Comparison of ENCODE assay signal across 12 cellular contexts in genomic region chr6:157106487-157106886, GRCh38.
DNase-seq lines count a peak whose midpoint lies in the region; ATAC-seq and TF ChIP-seq lines count a peak whose summit lies in the region.
"Had no signal": no experiment of that assay in that cellular context is flagged by ENCODE, and none has a peak within 500 bp of the region (broad histone marks: within the 10 kb centered on the region; RNA-seq: fewer than 3 reads in every experiment).

No MANE protein-coding gene starts in this region.

- POLR2A ChIA-PET in activated CD4-positive, alpha-beta memory T cell treated with anti-CD3 and anti-CD28 coated beads for 36 hours (lab: Charles Lee): no interaction called here
- POLR2A ChIA-PET in activated CD4-positive, alpha-beta memory T cell treated with anti-CD3 and anti-CD28 coated beads, Interleukin-2, amount 10 ng/mL, durations not matched to agents 7 days and 5 days (lab: Charles Lee): interaction anchor here (1.0 to 1.7 kb wide), 2 partner anchors 12 to 52 kb away, joined by 3 to 6 read pairs; no protein-coding TSS in a partner anchor
- POLR2A ChIA-PET in PC-3 (lab: Charles Lee; ENCODE audit: unreplicated experiment): no interaction called here

- no peaks in the 10 kb centered on the region for H3K79me2 ChIP-seq in PC-3 (ENCODE audit: low read length)

- DNase-seq in activated CD4-positive, alpha-beta memory T cell treated with anti-CD3 and anti-CD28 coated beads for 36 hours: peak; percentile 39
- no peak for DNase-seq in activated CD4-positive, alpha-beta memory T cell treated with anti-CD3 and anti-CD28 coated beads, Interleukin-2, amount 10 ng/mL, durations not matched to agents 7 days and 5 days
- DNase-seq in PC-3 (peak; percentile 80), epithelial cell of esophagus (ENCODE audit: low read depth) (peak; percentile 89), renal cortical epithelial cell (ENCODE audit: low read depth) (peak; percentile 83), NCI-H187 treated with DMSO at 0.1 percent for 48 hours (lab: John Stamatoyannopoulos, UW) (no peak)
- DNase-seq: C1 segment of cervical spinal cord, MM.1S, right cardiac atrium, SIG-M5 had no signal

- no peaks in the 10 kb centered on the region for H3K36me3 ChIP-seq in PC-3 (ENCODE audit: low read depth, low read length)

- H4K20me1 ChIP-seq in PC-3 (ENCODE audit: low read length): no peaks in the 10 kb centered on the region

- no peaks in the 10 kb centered on the region for H3K9me3 ChIP-seq in PC-3 (ENCODE audit: low read length)

- no peak for TF ChIP-seq CTCF in PC-3 (conservative IDR thresholded peaks at IDR 0.05; ENCODE audit: low read depth, low read length)
- no peak for TF ChIP-seq CTCF in epithelial cell of esophagus (IDR thresholded peaks at IDR 0.05; ENCODE audit: insufficient read depth, low read depth, low read length, missing control alignments)

- no peaks in the 10 kb centered on the region for H3K27me3 Mint-ChIP-seq in activated CD4-positive, alpha-beta memory T cell treated with anti-CD3 and anti-CD28 coated beads for 36 hours
- H3K27me3 Mint-ChIP-seq in activated CD4-positive, alpha-beta memory T cell treated with anti-CD3 and anti-CD28 coated beads, Interleukin-2, amount 10 ng/mL, durations not matched to agents 7 days and 5 days: no peaks in the 10 kb centered on the region

- no TSS peak for BruUV-seq in PC-3 (replicated peaks; lab: Mats Ljungman, UMichigan)

- H3K9me2 ChIP-seq in PC-3 (replicated peaks; ENCODE audit: low read length): no peaks in the 10 kb centered on the region

- intact Hi-C loops in activated CD4-positive, alpha-beta memory T cell treated with anti-CD3 and anti-CD28 coated beads for 36 hours (cut with micrococcal nuclease): loop anchor here (2.0 to 10.0 kb wide), 3 partner anchors 129 to 1688 kb away; no protein-coding TSS in a partner anchor
- intact Hi-C loops in PC-3 (cut with micrococcal nuclease): loop anchor here (2.0 to 5.0 kb wide), 2 partner anchors 42 to 674 kb away; no protein-coding TSS in a partner anchor

- H3K36me3 Mint-ChIP-seq in activated CD4-positive, alpha-beta memory T cell treated with anti-CD3 and anti-CD28 coated beads for 36 hours: peaks cover 7% of the 10 kb centered on the region
- H3K36me3 Mint-ChIP-seq in activated CD4-positive, alpha-beta memory T cell treated with anti-CD3 and anti-CD28 coated beads, Interleukin-2, amount 10 ng/mL, durations not matched to agents 7 days and 5 days (ENCODE audit: low read depth): peaks cover 33% of the 10 kb centered on the region

- CTCF ChIA-PET in activated CD4-positive, alpha-beta memory T cell treated with anti-CD3 and anti-CD28 coated beads for 36 hours (lab: Charles Lee): no interaction called here
- CTCF ChIA-PET in activated CD4-positive, alpha-beta memory T cell treated with anti-CD3 and anti-CD28 coated beads, Interleukin-2, amount 10 ng/mL, durations not matched to agents 7 days and 5 days (lab: Charles Lee): interaction anchor here (0.7 kb wide), 2 partner anchors 21 to 77 kb away, joined by 3 read pairs; no protein-coding TSS in a partner anchor
- CTCF ChIA-PET in PC-3 (lab: Charles Lee): no interaction called here

- no peak overlapping the region for H3K27ac Mint-ChIP-seq in activated CD4-positive, alpha-beta memory T cell treated with anti-CD3 and anti-CD28 coated beads for 36 hours
- no peak overlapping the region for H3K27ac Mint-ChIP-seq in activated CD4-positive, alpha-beta memory T cell treated with anti-CD3 and anti-CD28 coated beads, Interleukin-2, amount 10 ng/mL, durations not matched to agents 7 days and 5 days

- no peaks in the 10 kb centered on the region for H3K9me3 Mint-ChIP-seq in activated CD4-positive, alpha-beta memory T cell treated with anti-CD3 and anti-CD28 coated beads for 36 hours
- H3K9me3 Mint-ChIP-seq in activated CD4-positive, alpha-beta memory T cell treated with anti-CD3 and anti-CD28 coated beads, Interleukin-2, amount 10 ng/mL, durations not matched to agents 7 days and 5 days: no peaks in the 10 kb centered on the region

- H3K4me2 ChIP-seq in PC-3 (ENCODE audit: low read length): peak overlapping the region; percentile 66

- H3K4me1 Mint-ChIP-seq in activated CD4-positive, alpha-beta memory T cell treated with anti-CD3 and anti-CD28 coated beads for 36 hours (ENCODE audit: low read depth): peaks cover 55% of the 10 kb centered on the region
- H3K4me1 Mint-ChIP-seq in activated CD4-positive, alpha-beta memory T cell treated with anti-CD3 and anti-CD28 coated beads, Interleukin-2, amount 10 ng/mL, durations not matched to agents 7 days and 5 days: peaks cover 50% of the 10 kb centered on the region

- H2AFZ ChIP-seq in PC-3 (ENCODE audit: low read length): no peak overlapping the region

- H3K4me3 Mint-ChIP-seq in activated CD4-positive, alpha-beta memory T cell treated with anti-CD3 and anti-CD28 coated beads for 36 hours: no peak overlapping the region
- H3K4me3 Mint-ChIP-seq in activated CD4-positive, alpha-beta memory T cell treated with anti-CD3 and anti-CD28 coated beads, Interleukin-2, amount 10 ng/mL, durations not matched to agents 7 days and 5 days: no peak overlapping the region

- no peak overlapping the region for H3K9ac ChIP-seq in PC-3 (ENCODE audit: low read length)

- H3K27me3 ChIP-seq in PC-3 (ENCODE audit: low read length): no peaks in the 10 kb centered on the region

- H3F3A ChIP-seq in PC-3 (ENCODE audit: low read length, unreplicated experiment): no peaks in the 10 kb centered on the region

- peak; percentile 89 for ATAC-seq in PC-3
- no peak for ATAC-seq in HG03378 (IDR thresholded peaks at IDR 0.05; ENCODE audit: unreplicated experiment)
- no peak for ATAC-seq in HG03159 (IDR thresholded peaks at IDR 0.05; ENCODE audit: unreplicated experiment)

- H3K4me1 ChIP-seq in PC-3 (ENCODE audit: insufficient read depth, low read length): peaks cover 37% of the 10 kb centered on the region

- peak overlapping the region; percentile 79 for H3K27ac ChIP-seq in PC-3 (ENCODE audit: low read length)

- H3K4me3 ChIP-seq in PC-3 (ENCODE audit: low read length) (no peak overlapping the region), epithelial cell of esophagus (ENCODE audit: low read length) (no peak overlapping the region)

Comparison
In these comparisons a context has a peak if more than half of its experiments do, and no peak if none do; other contexts are left out.
1. DNase-seq: peak in activated CD4-positive, alpha-beta memory T cell treated with anti-CD3 and anti-CD28 coated beads for 36 hours (single experiment), PC-3 (single experiment), epithelial cell of esophagus (single experiment) and renal cortical epithelial cell (single experiment); none in activated CD4-positive, alpha-beta memory T cell treated with anti-CD3 and anti-CD28 coated beads, Interleukin-2, amount 10 ng/mL, durations not matched to agents 7 days and 5 days (single experiment) and NCI-H187 treated with DMSO at 0.1 percent for 48 hours (single experiment).